In genomic region chr2:120812866-120813265, GRCh38 we compare ENCODE assay signal across 29 cellular contexts.
"Had no signal": no experiment of that assay in that cellular context is flagged by ENCODE, and none has a peak within 500 bp of the region (broad histone marks: within the 10 kb centered on the region; RNA-seq: fewer than 3 reads in every experiment).

No MANE protein-coding gene starts in this region.

- H3K27ac Mint-ChIP-seq: stimulated activated effector memory CD8-positive, alpha-beta T cell treated with anti-CD3 and anti-CD28 coated beads, Interleukin-12 subunit alpha, Interleukin-12 subunit beta, amount 100 ng/mL, for 72 hours; stimulated activated memory B cell treated with anti-CD40 and anti-IgM and Interleukin-4, amounts not matched to agents 10 μg/mL and 1 μg/mL and 100 μg/mL, for 72 hours; stimulated activated naive B cell treated with anti-CD40 and anti-IgM and Interleukin-4, amounts not matched to agents 10 μg/mL and 1 μg/mL and 100 μg/mL, for 72 hours; stimulated activated naive CD8-positive, alpha-beta T cell treated with anti-CD3 and anti-CD28 coated beads, Interleukin-15, amount 100 ng/mL, for 72 hours; stimulated activated naive CD8-positive, alpha-beta T cell treated with anti-CD3 and anti-CD28 coated beads, Interleukin-15, Interleukin-2, amounts not matched to agents 100 ng/mL and 50 ng/mL, for 24 hours had no signal

- H3K36me3 Mint-ChIP-seq: stimulated activated effector memory CD8-positive, alpha-beta T cell treated with anti-CD3 and anti-CD28 coated beads, Interleukin-12 subunit alpha, Interleukin-12 subunit beta, amount 100 ng/mL, for 72 hours; stimulated activated memory B cell treated with anti-CD40 and anti-IgM and Interleukin-4, amounts not matched to agents 10 μg/mL and 1 μg/mL and 100 μg/mL, for 72 hours; stimulated activated naive B cell treated with anti-CD40 and anti-IgM and Interleukin-4, amounts not matched to agents 10 μg/mL and 1 μg/mL and 100 μg/mL, for 72 hours had no signal

- ATAC-seq: stimulated activated effector memory CD8-positive, alpha-beta T cell treated with anti-CD3 and anti-CD28 coated beads, Interleukin-12 subunit alpha, Interleukin-12 subunit beta, amount 100 ng/mL, for 72 hours; stimulated activated memory B cell treated with anti-CD40 and anti-IgM and Interleukin-4, amounts not matched to agents 10 μg/mL and 1 μg/mL and 100 μg/mL, for 72 hours; stimulated activated naive B cell treated with anti-CD40 and anti-IgM and Interleukin-4, amounts not matched to agents 10 μg/mL and 1 μg/mL and 100 μg/mL, for 72 hours; stimulated activated naive CD8-positive, alpha-beta T cell treated with anti-CD3 and anti-CD28 coated beads, Interleukin-15, amount 100 ng/mL, for 72 hours; stimulated activated naive CD8-positive, alpha-beta T cell treated with anti-CD3 and anti-CD28 coated beads, Interleukin-15, Interleukin-2, amounts not matched to agents 100 U/mL and 50 U/mL, for 24 hours; upper lobe of right lung had no signal

- FAIRE-seq: urothelium cell line had no signal

- H3K9me3 Mint-ChIP-seq: stimulated activated effector memory CD8-positive, alpha-beta T cell treated with anti-CD3 and anti-CD28 coated beads, Interleukin-12 subunit alpha, Interleukin-12 subunit beta, amount 100 ng/mL, for 72 hours; stimulated activated memory B cell treated with anti-CD40 and anti-IgM and Interleukin-4, amounts not matched to agents 10 μg/mL and 1 μg/mL and 100 μg/mL, for 72 hours; stimulated activated naive B cell treated with anti-CD40 and anti-IgM and Interleukin-4, amounts not matched to agents 10 μg/mL and 1 μg/mL and 100 μg/mL, for 72 hours; stimulated activated naive CD8-positive, alpha-beta T cell treated with anti-CD3 and anti-CD28 coated beads, Interleukin-15, amount 100 ng/mL, for 72 hours; stimulated activated naive CD8-positive, alpha-beta T cell treated with anti-CD3 and anti-CD28 coated beads, Interleukin-15, Interleukin-2, amounts not matched to agents 100 ng/mL and 50 ng/mL, for 24 hours; type B pancreatic cell had no signal

- H3K4me1 Mint-ChIP-seq: stimulated activated effector memory CD8-positive, alpha-beta T cell treated with anti-CD3 and anti-CD28 coated beads, Interleukin-12 subunit alpha, Interleukin-12 subunit beta, amount 100 ng/mL, for 72 hours; stimulated activated memory B cell treated with anti-CD40 and anti-IgM and Interleukin-4, amounts not matched to agents 10 μg/mL and 1 μg/mL and 100 μg/mL, for 72 hours; stimulated activated naive B cell treated with anti-CD40 and anti-IgM and Interleukin-4, amounts not matched to agents 10 μg/mL and 1 μg/mL and 100 μg/mL, for 72 hours; stimulated activated naive CD8-positive, alpha-beta T cell treated with anti-CD3 and anti-CD28 coated beads, Interleukin-15, amount 100 ng/mL, for 72 hours had no signal

- H3K9me3 ChIP-seq: stomach, suprapubic skin, testis, thoracic aorta, thyroid gland, tibial artery, tibial nerve, transverse colon, upper lobe of left lung, upper lobe of right lung, uterus, vagina had no signal

- H3K36me3 ChIP-seq: stomach, suprapubic skin, thoracic aorta, thyroid gland, tibial artery, tibial nerve, transverse colon, upper lobe of left lung, upper lobe of right lung, uterus, vagina had no signal

- H3K4me1 ChIP-seq: suprapubic skin, thyroid gland, tibial nerve, upper lobe of left lung, upper lobe of right lung, uterus had no signal

- H3K4me3 Mint-ChIP-seq: stimulated activated effector memory CD8-positive, alpha-beta T cell treated with anti-CD3 and anti-CD28 coated beads, Interleukin-12 subunit alpha, Interleukin-12 subunit beta, amount 100 ng/mL, for 72 hours; stimulated activated memory B cell treated with anti-CD40 and anti-IgM and Interleukin-4, amounts not matched to agents 10 μg/mL and 1 μg/mL and 100 μg/mL, for 72 hours; stimulated activated naive B cell treated with anti-CD40 and anti-IgM and Interleukin-4, amounts not matched to agents 10 μg/mL and 1 μg/mL and 100 μg/mL, for 72 hours; stimulated activated naive CD8-positive, alpha-beta T cell treated with anti-CD3 and anti-CD28 coated beads, Interleukin-15, amount 100 ng/mL, for 72 hours; stimulated activated naive CD8-positive, alpha-beta T cell treated with anti-CD3 and anti-CD28 coated beads, Interleukin-15, Interleukin-2, amounts not matched to agents 100 ng/mL and 50 ng/mL, for 24 hours; type B pancreatic cell had no signal

- H3K4me3 ChIP-seq: stomach, suprapubic skin, testis, thoracic aorta, thyroid gland, tibial artery, tibial nerve, transverse colon, upper lobe of left lung, upper lobe of right lung, uterus, vagina had no signal

- DNase-seq: stimulated activated CD4-positive, alpha-beta T cell treated with anti-CD3 and anti-CD28 coated beads, Interleukin-2, amount 100 ng/mL, for 48 hours; stimulated activated CD4-positive, alpha-beta T cell treated with anti-CD3 and anti-CD28 coated beads, Interleukin-4, amount 100 ng/mL, for 1 hour; stimulated activated CD4-positive, alpha-beta T cell treated with anti-CD3 and anti-CD28 coated beads, Interleukin-4, amount 100 ng/mL, for 24 hours; stimulated activated CD4-positive, alpha-beta T cell treated with anti-CD3 and anti-CD28 coated beads, Interleukin-4, amount 100 ng/mL, for 4 hours; stimulated activated CD8-positive, alpha-beta memory T cell treated with anti-CD3 and anti-CD28 coated beads, Interleukin-4, amount 100 ng/mL, for 48 hours; stimulated activated naive B cell treated with anti-CD40 and anti-IgM and Interleukin-4, amounts not matched to agents 10 μg/mL and 1 μg/mL and 100 μg/mL, for 72 hours; stimulated activated naive CD4-positive, alpha-beta T cell; stimulated activated naive CD4-positive, alpha-beta T cell treated with Interleukin-2 at 50 U/mL for 16 hours; stimulated activated naive CD8-positive, alpha-beta T cell treated with anti-CD3 and anti-CD28 coated beads, Interleukin-15, amount 100 ng/mL, for 72 hours; stimulated activated naive CD8-positive, alpha-beta T cell treated with anti-CD3 and anti-CD28 coated beads, Interleukin-15, Interleukin-2, amounts not matched to agents 100 U/mL and 50 U/mL, for 24 hours; stomach; substantia nigra; testis; thyroid gland; tibial artery; transverse colon; trophoblast cell; upper lobe of left lung; upper lobe of right lung; uterus had no signal

- H3K27ac ChIP-seq: stomach, suprapubic skin, testis, thoracic aorta, thyroid gland, tibial artery, tibial nerve, transverse colon, upper lobe of left lung, upper lobe of right lung, uterus, vagina had no signal

- H3K27me3 Mint-ChIP-seq: stimulated activated naive CD8-positive, alpha-beta T cell treated with anti-CD3 and anti-CD28 coated beads, Interleukin-15, Interleukin-2, amounts not matched to agents 100 ng/mL and 50 ng/mL, for 24 hours had no signal

- H3K27me3 ChIP-seq: stomach, suprapubic skin, testis, thyroid gland, tibial artery, tibial nerve, transverse colon, upper lobe of left lung, upper lobe of right lung, uterus, vagina had no signal
